ENCODE assay signal across 20 cellular contexts in genomic region chr18:8967573-8967972, GRCh38.
"Had no signal": no experiment of that assay in that cellular context is flagged by ENCODE, and none has a peak within 500 bp of the region (broad histone marks: within the 10 kb centered on the region; RNA-seq: fewer than 3 reads in every experiment).

No MANE protein-coding gene starts in this region.

- H3K4me3 ChIP-seq: esophagus squamous epithelium, left ventricle myocardium inferior, prostate gland, right atrium auricular region, tibial nerve had no signal

- H3K9me3 Mint-ChIP-seq: activated naive CD4-positive, alpha-beta T cell treated with anti-CD3 and anti-CD28 coated beads, Interleukin-2, amount 50 U/mL, for 72 hours; activated T-helper 1 cell treated with anti-CD3 and anti-CD28 coated beads, Interleukin-12 subunit alpha, Interleukin-12 subunit beta, Interleukin-2, Interleukin-4 antibody, amounts not matched to agents 30 ng/mL and 10 ng/mL and 1 ng/mL, durations not matched to agents 14 hours and 24 hours and 36 hours; effector memory CD8-positive, alpha-beta T cell; immature natural killer cell; neural crest cell had no signal

- H3K27me3 ChIP-seq: esophagus squamous epithelium, right atrium auricular region, tibial nerve had no signal

- DNase-seq: activated CD4-positive, alpha-beta T cell treated with anti-CD3 and anti-CD28 coated beads for 1 hour; activated CD4-positive, alpha-beta T cell treated with anti-CD3 and anti-CD28 coated beads, Interleukin-2, amount 50 U/mL, for 48 hours; activated gamma-delta T cell treated with Interleukin-2 at 50 U/mL for 16 hours; effector memory CD8-positive, alpha-beta T cell; esophagus squamous epithelium; immature natural killer cell; kidney glomerular epithelial cell; left ventricle myocardium inferior; mammary epithelial cell; stimulated activated CD4-positive, alpha-beta T cell treated with anti-CD3 and anti-CD28 coated beads, Interleukin-12 subunit alpha, Interleukin-12 subunit beta, amount 100 ng/mL, for 4 hours; stimulated activated CD4-positive, alpha-beta T cell treated with anti-CD3 and anti-CD28 coated beads, Interleukin-1b, Interleukin-23, amount 100 ng/mL, for 48 hours; stimulated activated CD8-positive, alpha-beta memory T cell treated with anti-CD3 and anti-CD28 coated beads, Interleukin-4, amount 100 ng/mL, for 48 hours; stimulated activated naive CD4-positive, alpha-beta T cell treated with Interleukin-2 at 50 U/mL for 16 hours had no signal

- H3K9me3 ChIP-seq: esophagus squamous epithelium, left ventricle myocardium inferior, prostate gland, right atrium auricular region had no signal

- H3K36me3 Mint-ChIP-seq: activated naive CD4-positive, alpha-beta T cell treated with anti-CD3 and anti-CD28 coated beads, Interleukin-2, amount 50 U/mL, for 72 hours; immature natural killer cell had no signal

- H3K27ac Mint-ChIP-seq: activated naive CD4-positive, alpha-beta T cell treated with anti-CD3 and anti-CD28 coated beads, Interleukin-2, amount 50 U/mL, for 72 hours; activated T-helper 1 cell treated with anti-CD3 and anti-CD28 coated beads, Interleukin-12 subunit alpha, Interleukin-12 subunit beta, Interleukin-2, Interleukin-4 antibody, amounts not matched to agents 30 ng/mL and 10 ng/mL and 1 ng/mL, durations not matched to agents 14 hours and 24 hours and 36 hours; effector memory CD8-positive, alpha-beta T cell; immature natural killer cell had no signal

- H3K36me3 ChIP-seq: esophagus squamous epithelium, left ventricle myocardium inferior, prostate gland, right atrium auricular region, tibial nerve had no signal

- ATAC-seq: activated naive CD4-positive, alpha-beta T cell treated with anti-CD3 and anti-CD28 coated beads, Interleukin-2, amount 50 U/mL, for 72 hours; effector memory CD8-positive, alpha-beta T cell had no signal

- H3K27ac ChIP-seq: esophagus squamous epithelium, left ventricle myocardium inferior, prostate gland, right atrium auricular region, tibial nerve, VCaP had no signal

- H3K4me3 Mint-ChIP-seq: activated T-helper 1 cell treated with anti-CD3 and anti-CD28 coated beads, Interleukin-12 subunit alpha, Interleukin-12 subunit beta, Interleukin-2, Interleukin-4 antibody, amounts not matched to agents 30 ng/mL and 10 ng/mL and 1 ng/mL, durations not matched to agents 14 hours and 24 hours and 36 hours; effector memory CD8-positive, alpha-beta T cell; immature natural killer cell; neural crest cell had no signal

- H3K4me1 ChIP-seq: esophagus squamous epithelium, left ventricle myocardium inferior, prostate gland, right atrium auricular region, tibial nerve had no signal

- H3K4me1 Mint-ChIP-seq: immature natural killer cell had no signal
